17 cellular contexts compared by ENCODE assay signal in the genomic region with DNA sequence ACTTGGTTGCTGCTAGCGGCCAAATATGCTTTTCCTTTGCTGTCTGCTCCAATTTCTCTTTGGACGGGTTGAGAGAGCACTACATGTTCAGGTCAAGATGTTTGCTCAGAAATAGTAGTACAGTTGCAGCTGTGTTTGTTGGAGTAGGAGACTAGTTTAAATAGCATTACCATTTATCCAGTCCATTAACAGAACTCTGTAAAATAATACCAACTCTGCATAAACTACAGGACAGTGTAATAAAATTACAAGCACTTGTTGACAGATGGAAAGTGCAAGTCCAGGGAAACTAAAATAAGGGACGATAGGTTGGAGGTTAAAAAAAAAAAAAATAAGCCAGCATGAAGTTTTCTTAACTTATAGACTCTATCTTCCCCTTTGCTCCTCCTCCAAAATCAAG. TPM values are rescaled to one million over a fixed set of nuclear protein-coding genes. Genes with fewer than 3 reads are reported as not detected.
"Had no signal": no experiment of that assay in that cellular context is flagged by ENCODE, and none has a peak within 500 bp of the region (broad histone marks: within the 10 kb centered on the region; RNA-seq: fewer than 3 reads in every experiment).

No MANE protein-coding gene starts in this region.

- H3K27me3 Mint-ChIP-seq: activated CD4-positive, alpha-beta memory T cell treated with anti-CD3 and anti-CD28 coated beads, Interleukin-2, amount 10 ng/mL, durations not matched to agents 7 days and 5 days had no signal

- H3K27me3 ChIP-seq: cardiac muscle cell, colonic mucosa, esophagus squamous epithelium, heart left ventricle had no signal

- H3K9me3 Mint-ChIP-seq: activated CD4-positive, alpha-beta memory T cell treated with anti-CD3 and anti-CD28 coated beads, Interleukin-2, amount 10 ng/mL, durations not matched to agents 7 days and 5 days; activated T-cell treated with anti-CD3 and anti-CD28 coated beads, Interleukin-2, amount 50 U/mL, for 72 hours had no signal

- H3K36me3 Mint-ChIP-seq: naive thymus-derived CD8-positive, alpha-beta T cell had no signal

- H3K4me3 Mint-ChIP-seq: activated CD4-positive, alpha-beta memory T cell treated with anti-CD3 and anti-CD28 coated beads, Interleukin-2, amount 10 ng/mL, durations not matched to agents 7 days and 5 days; activated T-cell treated with anti-CD3 and anti-CD28 coated beads, Interleukin-2, amount 50 U/mL, for 72 hours; naive thymus-derived CD8-positive, alpha-beta T cell; type B pancreatic cell had no signal

- DNase-seq: activated CD4-positive, alpha-beta memory T cell treated with anti-CD3 and anti-CD28 coated beads, Interleukin-2, amount 10 ng/mL, durations not matched to agents 7 days and 5 days; activated CD8-positive, alpha-beta memory T cell treated with anti-CD3 and anti-CD28 coated beads, Interleukin-2, amount 50 U/mL, for 4 hours; activated T-cell treated with anti-CD3 and anti-CD28 coated beads, Interleukin-2, amount 50 U/mL, for 72 hours; aorta; colonic mucosa; esophagus squamous epithelium; foreskin fibroblast; heart left ventricle; mucosa of descending colon; naive thymus-derived CD8-positive, alpha-beta T cell; nucleus accumbens; stimulated activated CD4-positive, alpha-beta T cell treated with anti-CD3 and anti-CD28 coated beads, Interleukin-2, amount 100 ng/mL, for 48 hours; stimulated activated naive CD4-positive, alpha-beta T cell treated with Interleukin-2 at 50 U/mL for 16 hours had no signal

- ATAC-seq: activated T-cell treated with anti-CD3 and anti-CD28 coated beads, Interleukin-2, amount 50 U/mL, for 72 hours; heart left ventricle; left lobe of liver; mucosa of descending colon; naive thymus-derived CD8-positive, alpha-beta T cell; sciatic nerve had no signal

- H3K4me3 ChIP-seq: cardiac muscle cell, colonic mucosa, esophagus squamous epithelium, heart left ventricle, mucosa of descending colon had no signal

- H3K4me1 ChIP-seq: colonic mucosa, heart left ventricle had no signal

- H3K9me3 ChIP-seq: colonic mucosa, esophagus squamous epithelium, heart left ventricle, mucosa of descending colon had no signal

- H3K4me1 Mint-ChIP-seq: activated CD4-positive, alpha-beta memory T cell treated with anti-CD3 and anti-CD28 coated beads, Interleukin-2, amount 10 ng/mL, durations not matched to agents 7 days and 5 days; naive thymus-derived CD8-positive, alpha-beta T cell had no signal

- H3K27ac ChIP-seq: cardiac muscle cell, colonic mucosa, esophagus squamous epithelium, heart left ventricle had no signal

- H3K27ac Mint-ChIP-seq: activated CD4-positive, alpha-beta memory T cell treated with anti-CD3 and anti-CD28 coated beads, Interleukin-2, amount 10 ng/mL, durations not matched to agents 7 days and 5 days; activated T-cell treated with anti-CD3 and anti-CD28 coated beads, Interleukin-2, amount 50 U/mL, for 72 hours; naive thymus-derived CD8-positive, alpha-beta T cell; type B pancreatic cell had no signal

- H3K36me3 ChIP-seq: colonic mucosa, esophagus squamous epithelium, heart left ventricle had no signal

RNA-seq across cellular contexts. Expression of gene SLIT2, which starts 20.2 kb away (rescaled TPM):
- total RNA-seq: activated CD4-positive, alpha-beta memory T cell treated with anti-CD3 and anti-CD28 coated beads, Interleukin-2, amount 10 ng/mL, durations not matched to agents 7 days and 5 days; activated T-cell treated with anti-CD3 and anti-CD28 coated beads, Interleukin-2, amount 50 U/mL, for 72 hours; naive thymus-derived CD8-positive, alpha-beta T cell had no signal
- polyA plus RNA-seq: naive thymus-derived CD8-positive, alpha-beta T cell had no signal
